8 cellular contexts compared by ENCODE assay signal in the genomic region with DNA sequence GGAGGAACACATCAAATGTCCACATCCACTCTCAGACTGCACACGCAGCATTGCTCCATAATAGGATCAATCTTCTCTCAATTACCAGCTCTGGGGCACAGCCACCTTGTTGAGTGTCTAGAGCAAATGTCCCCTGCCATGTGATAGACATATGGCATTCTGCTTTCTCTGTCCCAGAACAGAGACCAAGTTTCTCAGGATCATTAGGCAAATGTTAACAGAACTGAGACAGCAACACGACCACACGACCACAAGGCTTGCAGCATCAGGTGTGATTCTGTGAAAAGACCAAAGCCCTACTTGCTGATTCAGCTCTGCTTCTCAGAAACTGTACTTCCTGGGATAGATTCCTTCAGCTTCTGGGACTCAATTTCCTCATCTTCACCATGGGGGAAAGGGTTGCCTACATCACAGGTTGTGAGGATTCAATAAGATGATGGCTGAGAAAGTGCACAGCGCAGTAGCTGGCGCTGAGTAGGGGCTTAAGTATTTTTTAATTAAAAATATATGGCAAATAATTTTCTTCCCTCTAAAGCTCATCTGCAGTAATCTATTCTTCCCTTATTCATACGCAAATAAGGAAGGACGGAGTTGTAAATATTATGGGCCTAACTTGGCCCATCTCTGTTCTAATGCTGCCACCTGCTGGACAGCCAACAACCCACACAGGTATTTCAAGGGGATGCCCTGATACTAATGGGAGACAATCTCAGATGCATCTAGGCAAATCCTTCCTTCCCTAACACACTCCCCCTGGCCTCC. TPM values are rescaled to one million over a fixed set of nuclear protein-coding genes. Genes with fewer than 3 reads are reported as not detected.
DNase-seq lines count a peak whose midpoint lies in the region; ATAC-seq and TF ChIP-seq lines count a peak whose summit lies in the region.

No MANE protein-coding gene starts in this region.

- H3K27ac Mint-ChIP-seq in activated T-cell treated with anti-CD3 and anti-CD28 coated beads, Interleukin-2, amount 50 U/mL, for 72 hours = no peak overlapping the region

- CTCF ChIA-PET in A673 (lab: Charles Lee) = interaction anchor here (0.5 to 2.0 kb wide), 9 partner anchors 55 to 1686 kb away, joined by 3 to 26 read pairs (median 5); no protein-coding TSS in a partner anchor

- H3K9me3 Mint-ChIP-seq in activated T-cell treated with anti-CD3 and anti-CD28 coated beads, Interleukin-2, amount 50 U/mL, for 72 hours = no peaks in the 10 kb centered on the region

- no peak overlapping the region for H3K27ac ChIP-seq in A673 (ENCODE audit: low read depth, low read length, poor library complexity, severe bottlenecking)
- H3K27ac ChIP-seq in testis = no peak overlapping the region

- POLR2A ChIA-PET in A673 (lab: Charles Lee; ENCODE audit: low non-redundant PET) = interaction anchor here (0.6 kb wide), 1 partner anchor 95 kb away, joined by 3 read pairs; no protein-coding TSS in a partner anchor

- peak; percentile 59 for ATAC-seq in GM18517 (IDR thresholded peaks at IDR 0.05; ENCODE audit: unreplicated experiment)
- peak; percentile 69 to 81 for ATAC-seq in activated T-cell treated with anti-CD3 and anti-CD28 coated beads, Interleukin-2, amount 50 U/mL, for 72 hours (replicated peaks in 1 of 2)

- no peaks in the 10 kb centered on the region for H3K9me3 ChIP-seq in A673 (ENCODE audit: low read depth, low read length, poor library complexity, severe bottlenecking)
- H3K9me3 ChIP-seq in testis = no peaks in the 10 kb centered on the region

- TF ChIP-seq POLR2A in testis (IDR thresholded peaks at IDR 0.05) = no peak

- intact Hi-C loops in A673 (cut with micrococcal nuclease; ENCODE audit: unreplicated experiment) = loop anchor here (1.0 to 10.0 kb wide), 5 partner anchors 387 to 993 kb away; no protein-coding TSS in a partner anchor
- intact Hi-C loops in testis (cut with DNase I; ENCODE audit: low total_unique reads) = loop anchor here (5.0 kb wide), 2 partner anchors 750 to 855 kb away; no protein-coding TSS in a partner anchor

- no peaks in the 10 kb centered on the region for H3K4me1 ChIP-seq in A673 (ENCODE audit: insufficient read depth, low read length, poor library complexity, severe bottlenecking)
- H3K4me1 ChIP-seq in testis = no peaks in the 10 kb centered on the region

- DNase-seq in A673 (ENCODE audit: low spot score) (peak; percentile 77), KG1 (lab: John Stamatoyannopoulos, UW) (peak; percentile 42), RKO (ENCODE audit: low spot score) (peak; percentile 70), fibroblast of the aortic adventitia (ENCODE audit: low read depth) (peak; percentile 78), nucleus accumbens (lab: John Stamatoyannopoulos, UW) (peak in 49 of 56 donors; percentile 12 to 88 (median 60)), testis (peak; percentile 80)
- DNase-seq in activated T-cell treated with anti-CD3 and anti-CD28 coated beads, Interleukin-2, amount 50 U/mL, for 72 hours = peak; percentile 66 to 67

- peak; percentile 80 for TF ChIP-seq CTCF in A673 (conservative IDR thresholded peaks at IDR 0.05; ENCODE audit: low read depth, low read length)
- peak; percentile 78 for TF ChIP-seq CTCF in fibroblast of the aortic adventitia (IDR thresholded peaks at IDR 0.05; ENCODE audit: insufficient read depth, low read length)
- peak; percentile 78 to 96 (median 91) for TF ChIP-seq CTCF in testis (IDR thresholded peaks at IDR 0.05)

- peaks cover 7% of the 10 kb centered on the region for H3K27me3 Mint-ChIP-seq in activated T-cell treated with anti-CD3 and anti-CD28 coated beads, Interleukin-2, amount 50 U/mL, for 72 hours (ENCODE audit: low read depth)

- H3K4me3 ChIP-seq in A673 (ENCODE audit: low read depth, low read length, poor library complexity, severe bottlenecking) = no peak overlapping the region
- no peak overlapping the region for H3K4me3 ChIP-seq in fibroblast of the aortic adventitia (ENCODE audit: low read depth, low read length)
- H3K4me3 ChIP-seq in testis = no peak overlapping the region

- H3K36me3 ChIP-seq in A673 (ENCODE audit: insufficient read depth, low read length, poor library complexity, severe bottlenecking) (no peaks in the 10 kb centered on the region), testis (ENCODE audit: low read depth, missing control alignments) (no peaks in the 10 kb centered on the region)

- H3K4me1 Mint-ChIP-seq in activated T-cell treated with anti-CD3 and anti-CD28 coated beads, Interleukin-2, amount 50 U/mL, for 72 hours (ENCODE audit: low read depth) = no peaks in the 10 kb centered on the region

- 71 to 72% methylated on average over 7 of the region's 7 CpGs for WGBS in testis, 2 donors

- H3K36me3 Mint-ChIP-seq in activated T-cell treated with anti-CD3 and anti-CD28 coated beads, Interleukin-2, amount 50 U/mL, for 72 hours (ENCODE audit: insufficient read depth in 2 of 2) = no peaks in the 10 kb centered on the region

- no TSS peak for BruUV-seq in A673 (replicated peaks; lab: Mats Ljungman, UMichigan)

- peaks cover 9% of the 10 kb centered on the region for H3K27me3 ChIP-seq in A673 (replicated peaks; ENCODE audit: insufficient read depth, low read depth, low read length, poor library complexity)
- H3K27me3 ChIP-seq in testis = no peaks in the 10 kb centered on the region

- H3K4me3 Mint-ChIP-seq in activated T-cell treated with anti-CD3 and anti-CD28 coated beads, Interleukin-2, amount 50 U/mL, for 72 hours = no peak overlapping the region

RNA-seq across cellular contexts. Expression of a gene that starts 54.3 kb away (rescaled TPM):
- total RNA-seq in A673 (2021) (40.0 and 45.9 TPM in 2 replicates), fibroblast of the aortic adventitia (ENCODE audit: low replicate concordance) (59.8 and 95.2 TPM in 2 replicates), testis (100 to 1,000 TPM; 102 to 111 TPM)
- 10 to 100 TPM; 75.8 to 85.6 TPM for total RNA-seq in activated T-cell treated with anti-CD3 and anti-CD28 coated beads, Interleukin-2, amount 50 U/mL, for 72 hours
- 35.1 TPM for polyA plus RNA-seq in testis (ENCODE audit: insufficient read depth, low read depth, low replicate concordance)
